8 cellular contexts compared by ENCODE assay signal in genomic region chr14:67816326-67817009, GRCh38.
DNase-seq lines count a peak whose midpoint lies in the region; ATAC-seq and TF ChIP-seq lines count a peak whose summit lies in the region.

ZFYVE26 (minus strand) TSS chr14:67816590; CDS start chr14:67815963, 627 bp downstream.

- peak within 1 kb of the TSS; percentile 60 for H3K4me3 ChIP-seq in AG09309 (ENCODE audit: control insufficient read depth, low read depth, low read length)

- TF ChIP-seq CTCF in AG09309 (IDR thresholded peaks at IDR 0.05; ENCODE audit: control insufficient read depth, insufficient read depth, low read depth, low read length, missing control alignments), result no peak

- ATAC-seq in GM19025 (IDR thresholded peaks at IDR 0.05; ENCODE audit: low read depth, unreplicated experiment) (peak; percentile 79), HG03342 (IDR thresholded peaks at IDR 0.05; ENCODE audit: unreplicated experiment) (peak; percentile 87)

- DNase-seq in AG09309 (ENCODE audit: low read depth), result peak; percentile 75
- peak; percentile 91 to 94 for DNase-seq in NCI-H446 (lab: John Stamatoyannopoulos, UW)
- peak; percentile 87 for DNase-seq in activated CD4-positive, CD25-positive, alpha-beta regulatory T cell treated with anti-CD3 and anti-CD28 coated beads, Interleukin-2, amount 50 U/mL, for 16 hours (ENCODE audit: low read depth, low spot score)
- DNase-seq in cerebellar cortex (ENCODE audit: low spot score), result peak; percentile 100
- DNase-seq in islet precursor cell, result peak; percentile 98
- peak; percentile 80 to 85 (median 82) for DNase-seq in stimulated activated CD4-positive, alpha-beta T cell treated with anti-CD3 and anti-CD28 coated beads, Interleukin-12 subunit alpha, Interleukin-12 subunit beta, amount 100 ng/mL, for 48 hours (ENCODE audit: low read depth in 2 of 3, low spot score in 1 of 3)

Comparison
In these comparisons a context has a peak if more than half of its experiments do, and no peak if none do; other contexts are left out.
1. Peak in every context shown above with its lines: DNase-seq, ATAC-seq and H3K4me3 ChIP-seq.